ENCODE assay signal across 8 cellular contexts in genomic region chr1:46735708-46736324, GRCh38. TPM values are rescaled to one million over a fixed set of nuclear protein-coding genes. Genes with fewer than 3 reads are reported as not detected.
DNase-seq lines count a peak whose midpoint lies in the region; ATAC-seq and TF ChIP-seq lines count a peak whose summit lies in the region.

No MANE protein-coding gene starts in this region.

- peak in 2 of 6 experiments; percentile 12 to 16 for TF ChIP-seq CTCF in adrenal gland (IDR thresholded peaks at IDR 0.05)

- intact Hi-C loops in adrenal gland (cut with DNase I) (no loop called here), posterior vena cava (cut with DNase I) (no loop called here)
- intact Hi-C loops in activated T-helper 2 cell treated with anti-CD3 and anti-CD28 coated beads, Interferon-gamma antibody, Interleukin-2, Interleukin-4, amounts not matched to agents 10 μg/mL and 5 μg/mL and 100 μg/mL, durations not matched to agents 14 hours and 24 hours and 36 hours (cut with micrococcal nuclease): no loop called here

- no peak overlapping the region for H3K4me3 Mint-ChIP-seq in activated T-helper 2 cell treated with anti-CD3 and anti-CD28 coated beads, Interferon-gamma antibody, Interleukin-2, Interleukin-4, amounts not matched to agents 10 μg/mL and 5 μg/mL and 100 μg/mL, durations not matched to agents 14 hours and 24 hours and 36 hours (ENCODE audit: low read depth)

- H3K4me1 Mint-ChIP-seq in activated T-helper 2 cell treated with anti-CD3 and anti-CD28 coated beads, Interferon-gamma antibody, Interleukin-2, Interleukin-4, amounts not matched to agents 10 μg/mL and 5 μg/mL and 100 μg/mL, durations not matched to agents 14 hours and 24 hours and 36 hours (ENCODE audit: low read depth): no peaks in the 10 kb centered on the region

- no peaks in the 10 kb centered on the region for H3K9me3 ChIP-seq in adrenal gland (replicated peaks in 1 of 3)
- no peaks in the 10 kb centered on the region for H3K9me3 ChIP-seq in effector memory CD4-positive, alpha-beta T cell (ENCODE audit: control insufficient read depth, low read length)

- no peaks in the 10 kb centered on the region for H3K36me3 ChIP-seq in adrenal gland (replicated peaks in 1 of 2)
- H3K36me3 ChIP-seq in effector memory CD4-positive, alpha-beta T cell (ENCODE audit: control insufficient read depth, insufficient read depth, low read length): no peaks in the 10 kb centered on the region

- DNase-seq in DMS53 (lab: John Stamatoyannopoulos, UW) (peak; percentile 75), KG1 (lab: John Stamatoyannopoulos, UW) (peak; percentile 18), adrenal gland (peak in 5 of 7 donors; percentile 35 to 64 (median 48)), iris pigment epithelial cell (ENCODE audit: low read depth) (peak; percentile 61), posterior vena cava (ENCODE audit: low spot score) (no peak)
- DNase-seq in activated T-helper 2 cell treated with anti-CD3 and anti-CD28 coated beads, Interferon-gamma antibody, Interleukin-2, Interleukin-4, amounts not matched to agents 10 μg/mL and 5 μg/mL and 100 μg/mL, durations not matched to agents 14 hours and 24 hours and 36 hours (ENCODE audit: low spot score): no peak
- DNase-seq in effector memory CD4-positive, alpha-beta T cell: no peak

- H3K9me3 Mint-ChIP-seq in activated T-helper 2 cell treated with anti-CD3 and anti-CD28 coated beads, Interferon-gamma antibody, Interleukin-2, Interleukin-4, amounts not matched to agents 10 μg/mL and 5 μg/mL and 100 μg/mL, durations not matched to agents 14 hours and 24 hours and 36 hours: peaks cover 3% of the 10 kb centered on the region

- H3K27ac Mint-ChIP-seq in activated T-helper 2 cell treated with anti-CD3 and anti-CD28 coated beads, Interferon-gamma antibody, Interleukin-2, Interleukin-4, amounts not matched to agents 10 μg/mL and 5 μg/mL and 100 μg/mL, durations not matched to agents 14 hours and 24 hours and 36 hours: no peak overlapping the region

- no peaks in the 10 kb centered on the region for H3K4me1 ChIP-seq in adrenal gland (replicated peaks in 1 of 2)
- H3K4me1 ChIP-seq in effector memory CD4-positive, alpha-beta T cell (ENCODE audit: control insufficient read depth, insufficient read depth, low read length, poor library complexity, severe bottlenecking): no peaks in the 10 kb centered on the region

- 0 to 5% (median 2%) methylated on average over 3 of the region's 3 CpGs for WGBS in adrenal gland, 4 donors

- no peaks in the 10 kb centered on the region for H3K27me3 ChIP-seq in adrenal gland
- no peaks in the 10 kb centered on the region for H3K27me3 ChIP-seq in effector memory CD4-positive, alpha-beta T cell (replicated peaks; ENCODE audit: control insufficient read depth, insufficient read depth, low read length, poor library complexity, severe bottlenecking)

- ATAC-seq in GM18505 (IDR thresholded peaks at IDR 0.05; ENCODE audit: unreplicated experiment): no peak

- H3K4me3 ChIP-seq in adrenal gland: no peak overlapping the region
- H3K4me3 ChIP-seq in effector memory CD4-positive, alpha-beta T cell (ENCODE audit: insufficient read depth, low read depth, low read length, poor library complexity, severe bottlenecking): no peak overlapping the region

- peaks cover 2% of the 10 kb centered on the region for H3K27me3 Mint-ChIP-seq in activated T-helper 2 cell treated with anti-CD3 and anti-CD28 coated beads, Interferon-gamma antibody, Interleukin-2, Interleukin-4, amounts not matched to agents 10 μg/mL and 5 μg/mL and 100 μg/mL, durations not matched to agents 14 hours and 24 hours and 36 hours (ENCODE audit: low read depth)

- no peaks in the 10 kb centered on the region for H3K36me3 Mint-ChIP-seq in activated T-helper 2 cell treated with anti-CD3 and anti-CD28 coated beads, Interferon-gamma antibody, Interleukin-2, Interleukin-4, amounts not matched to agents 10 μg/mL and 5 μg/mL and 100 μg/mL, durations not matched to agents 14 hours and 24 hours and 36 hours (ENCODE audit: low read depth)

- TF ChIP-seq POLR2A in adrenal gland (IDR thresholded peaks at IDR 0.05) (no peak), GM18505 (IDR thresholded peaks at IDR 0.05; ENCODE audit: borderline replicate concordance, extremely low read depth, insufficient read depth, insufficient read length) (no peak)

- H3K27ac ChIP-seq in adrenal gland: no peak overlapping the region
- no peak overlapping the region for H3K27ac ChIP-seq in effector memory CD4-positive, alpha-beta T cell (ENCODE audit: insufficient read depth, low read length, poor library complexity, severe bottlenecking)

RNA-seq across cellular contexts. Expression of gene EFCAB14, which starts 16.9 kb away (rescaled TPM):
- total RNA-seq in adrenal gland: 100 to 1,000 TPM in 3 of 8 donors, 10 to 100 TPM in 5; 55.7 to 138 (median 89.7) TPM
- 10 to 100 TPM; 17.9 to 65.0 (median 23.0) TPM for polyA plus RNA-seq in adrenal gland
- 69.1 and 71.3 TPM in 2 replicates for total RNA-seq in activated T-helper 2 cell treated with anti-CD3 and anti-CD28 coated beads, Interferon-gamma antibody, Interleukin-2, Interleukin-4, amounts not matched to agents 10 μg/mL and 5 μg/mL and 100 μg/mL, durations not matched to agents 14 hours and 24 hours and 36 hours
- total RNA-seq in posterior vena cava: 10 to 100 TPM; 86.5 to 97.0 TPM

Comparison
In these comparisons a context has a peak if more than half of its experiments do, and no peak if none do; other contexts are left out.
1. DNase-seq: peak in DMS53 (single experiment), KG1 (single experiment), adrenal gland (5 of 7) and iris pigment epithelial cell (single experiment); none in activated T-helper 2 cell treated with anti-CD3 and anti-CD28 coated beads, Interferon-gamma antibody, Interleukin-2, Interleukin-4, amounts not matched to agents 10 μg/mL and 5 μg/mL and 100 μg/mL, durations not matched to agents 14 hours and 24 hours and 36 hours (single experiment), posterior vena cava (single experiment) and effector memory CD4-positive, alpha-beta T cell (0 of 3).